4 cellular contexts compared by ENCODE assay signal in genomic region chr11:1371377-1371776, GRCh38.
"Had no signal": no experiment of that assay in that cellular context is flagged by ENCODE, and none has a peak within 500 bp of the region (broad histone marks: within the 10 kb centered on the region; RNA-seq: fewer than 3 reads in every experiment).

No MANE protein-coding gene starts in this region.

- DNase-seq: H9, HCEC 1CT, IMR-90 had no signal

- H3K4me2 ChIP-seq: GM23338 had no signal

- H2AFZ ChIP-seq: GM23338 had no signal

- H3K27ac Mint-ChIP-seq: GM23338, H9 had no signal

- H3K4me1 Mint-ChIP-seq: GM23338, H9 had no signal

- H3K4me3 Mint-ChIP-seq: GM23338, H9 had no signal

- H3K4me3 ChIP-seq: GM23338 had no signal
